3 cellular contexts compared by ENCODE assay signal in genomic region chr17:18732438-18732837, GRCh38. TPM values are rescaled to one million over a fixed set of nuclear protein-coding genes. Genes with fewer than 3 reads are reported as not detected.
"Had no signal": no experiment of that assay in that cellular context is flagged by ENCODE, and none has a peak within 500 bp of the region (broad histone marks: within the 10 kb centered on the region; RNA-seq: fewer than 3 reads in every experiment).

No MANE protein-coding gene starts in this region.

RNA-seq across cellular contexts. Expression of gene FBXW10, which starts 11.4 kb away (rescaled TPM):
- total RNA-seq: natural killer cell had no signal
- polyA plus RNA-seq: fibroblast of lung, smooth muscle cell had no signal
